30 cellular contexts compared by ENCODE assay signal in the genomic region with DNA sequence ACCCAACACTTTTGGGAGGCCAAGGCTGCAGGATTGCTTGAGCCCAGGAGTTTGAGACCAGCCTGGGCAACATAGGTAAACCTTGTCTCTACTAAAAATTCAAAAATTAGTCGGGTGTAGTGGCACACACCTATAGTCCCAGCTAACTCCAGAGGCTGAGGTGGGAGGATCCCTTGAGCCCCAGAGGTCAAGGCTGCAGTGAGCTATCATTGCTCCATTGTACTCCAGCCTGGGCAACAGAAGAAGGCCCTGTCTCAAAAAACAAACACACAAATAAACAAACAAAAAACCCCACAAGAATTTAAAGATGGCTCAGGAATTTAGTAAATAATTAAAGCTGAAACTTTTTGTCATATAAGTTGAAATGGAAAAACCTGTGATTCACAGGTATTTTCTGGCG. TPM values are rescaled to one million over a fixed set of nuclear protein-coding genes. Genes with fewer than 3 reads are reported as not detected.
"Had no signal": no experiment of that assay in that cellular context is flagged by ENCODE, and none has a peak within 500 bp of the region (broad histone marks: within the 10 kb centered on the region; RNA-seq: fewer than 3 reads in every experiment).

No MANE protein-coding gene starts in this region.

- H3K27ac ChIP-seq: stomach, suprapubic skin, testis, thoracic aorta, thyroid gland, tibial artery, tibial nerve, transverse colon, upper lobe of left lung, upper lobe of right lung, uterus, vagina had no signal

- H3K36me3 ChIP-seq: stomach, suprapubic skin, thoracic aorta, thyroid gland, tibial artery, tibial nerve, transverse colon, upper lobe of left lung, upper lobe of right lung, uterus, vagina had no signal

- H3K4me1 ChIP-seq: uterus had no signal

- FAIRE-seq: urothelium cell line had no signal

- H3K9me3 Mint-ChIP-seq: stimulated activated effector memory CD8-positive, alpha-beta T cell treated with anti-CD3 and anti-CD28 coated beads, Interleukin-12 subunit alpha, Interleukin-12 subunit beta, amount 100 ng/mL, for 72 hours; stimulated activated memory B cell treated with anti-CD40 and anti-IgM and Interleukin-4, amounts not matched to agents 10 μg/mL and 1 μg/mL and 100 μg/mL, for 72 hours; stimulated activated naive B cell treated with anti-CD40 and anti-IgM and Interleukin-4, amounts not matched to agents 10 μg/mL and 1 μg/mL and 100 μg/mL, for 72 hours; stimulated activated naive CD8-positive, alpha-beta T cell treated with anti-CD3 and anti-CD28 coated beads, Interleukin-15, amount 100 ng/mL, for 72 hours; stimulated activated naive CD8-positive, alpha-beta T cell treated with anti-CD3 and anti-CD28 coated beads, Interleukin-15, Interleukin-2, amounts not matched to agents 100 ng/mL and 50 ng/mL, for 24 hours had no signal

- ATAC-seq: stimulated activated effector memory CD8-positive, alpha-beta T cell treated with anti-CD3 and anti-CD28 coated beads, Interleukin-12 subunit alpha, Interleukin-12 subunit beta, amount 100 ng/mL, for 72 hours; stimulated activated memory B cell treated with anti-CD40 and anti-IgM and Interleukin-4, amounts not matched to agents 10 μg/mL and 1 μg/mL and 100 μg/mL, for 72 hours; stimulated activated naive B cell treated with anti-CD40 and anti-IgM and Interleukin-4, amounts not matched to agents 10 μg/mL and 1 μg/mL and 100 μg/mL, for 72 hours; stimulated activated naive CD8-positive, alpha-beta T cell treated with anti-CD3 and anti-CD28 coated beads, Interleukin-15, amount 100 ng/mL, for 72 hours; stimulated activated naive CD8-positive, alpha-beta T cell treated with anti-CD3 and anti-CD28 coated beads, Interleukin-15, Interleukin-2, amounts not matched to agents 100 U/mL and 50 U/mL, for 24 hours; upper lobe of right lung had no signal

- H3K27me3 Mint-ChIP-seq: stimulated activated memory B cell treated with anti-CD40 and anti-IgM and Interleukin-4, amounts not matched to agents 10 μg/mL and 1 μg/mL and 100 μg/mL, for 72 hours; stimulated activated naive B cell treated with anti-CD40 and anti-IgM and Interleukin-4, amounts not matched to agents 10 μg/mL and 1 μg/mL and 100 μg/mL, for 72 hours; stimulated activated naive CD8-positive, alpha-beta T cell treated with anti-CD3 and anti-CD28 coated beads, Interleukin-15, amount 100 ng/mL, for 72 hours; stimulated activated naive CD8-positive, alpha-beta T cell treated with anti-CD3 and anti-CD28 coated beads, Interleukin-15, Interleukin-2, amounts not matched to agents 100 ng/mL and 50 ng/mL, for 24 hours; type B pancreatic cell had no signal

- H3K9me3 ChIP-seq: stomach, suprapubic skin, testis, thoracic aorta, thyroid gland, tibial artery, tibial nerve, transverse colon, upper lobe of left lung, upper lobe of right lung, uterus, vagina had no signal

- DNase-seq: stimulated activated CD4-positive, alpha-beta T cell treated with anti-CD3 and anti-CD28 coated beads, Interleukin-2, amount 100 ng/mL, for 48 hours; stimulated activated CD4-positive, alpha-beta T cell treated with anti-CD3 and anti-CD28 coated beads, Interleukin-4, amount 100 ng/mL, for 1 hour; stimulated activated CD4-positive, alpha-beta T cell treated with anti-CD3 and anti-CD28 coated beads, Interleukin-4, amount 100 ng/mL, for 24 hours; stimulated activated CD4-positive, alpha-beta T cell treated with anti-CD3 and anti-CD28 coated beads, Interleukin-4, amount 100 ng/mL, for 4 hours; stimulated activated CD8-positive, alpha-beta memory T cell treated with anti-CD3 and anti-CD28 coated beads, Interleukin-4, amount 100 ng/mL, for 48 hours; stimulated activated naive B cell treated with anti-CD40 and anti-IgM and Interleukin-4, amounts not matched to agents 10 μg/mL and 1 μg/mL and 100 μg/mL, for 72 hours; stimulated activated naive CD4-positive, alpha-beta T cell; stimulated activated naive CD4-positive, alpha-beta T cell treated with Interleukin-2 at 50 U/mL for 16 hours; stimulated activated naive CD8-positive, alpha-beta T cell treated with anti-CD3 and anti-CD28 coated beads, Interleukin-15, amount 100 ng/mL, for 72 hours; stimulated activated naive CD8-positive, alpha-beta T cell treated with anti-CD3 and anti-CD28 coated beads, Interleukin-15, Interleukin-2, amounts not matched to agents 100 U/mL and 50 U/mL, for 24 hours; stomach; substantia nigra; testis; thyroid gland; transverse colon; trophoblast cell; upper lobe of left lung; uterus had no signal

- H3K36me3 Mint-ChIP-seq: stimulated activated memory B cell treated with anti-CD40 and anti-IgM and Interleukin-4, amounts not matched to agents 10 μg/mL and 1 μg/mL and 100 μg/mL, for 72 hours; type B pancreatic cell had no signal

- H3K27ac Mint-ChIP-seq: stimulated activated effector memory CD8-positive, alpha-beta T cell treated with anti-CD3 and anti-CD28 coated beads, Interleukin-12 subunit alpha, Interleukin-12 subunit beta, amount 100 ng/mL, for 72 hours; stimulated activated memory B cell treated with anti-CD40 and anti-IgM and Interleukin-4, amounts not matched to agents 10 μg/mL and 1 μg/mL and 100 μg/mL, for 72 hours; stimulated activated naive B cell treated with anti-CD40 and anti-IgM and Interleukin-4, amounts not matched to agents 10 μg/mL and 1 μg/mL and 100 μg/mL, for 72 hours; stimulated activated naive CD8-positive, alpha-beta T cell treated with anti-CD3 and anti-CD28 coated beads, Interleukin-15, amount 100 ng/mL, for 72 hours; stimulated activated naive CD8-positive, alpha-beta T cell treated with anti-CD3 and anti-CD28 coated beads, Interleukin-15, Interleukin-2, amounts not matched to agents 100 ng/mL and 50 ng/mL, for 24 hours; type B pancreatic cell had no signal

- H3K27me3 ChIP-seq: stomach, suprapubic skin, testis, thyroid gland, tibial artery, tibial nerve, transverse colon, upper lobe of left lung, upper lobe of right lung, uterus, vagina had no signal

- H3K4me3 ChIP-seq: stomach, suprapubic skin, testis, thoracic aorta, thyroid gland, tibial artery, tibial nerve, transverse colon, upper lobe of left lung, upper lobe of right lung, uterus, vagina had no signal

- H3K4me3 Mint-ChIP-seq: stimulated activated effector memory CD8-positive, alpha-beta T cell treated with anti-CD3 and anti-CD28 coated beads, Interleukin-12 subunit alpha, Interleukin-12 subunit beta, amount 100 ng/mL, for 72 hours; stimulated activated memory B cell treated with anti-CD40 and anti-IgM and Interleukin-4, amounts not matched to agents 10 μg/mL and 1 μg/mL and 100 μg/mL, for 72 hours; stimulated activated naive B cell treated with anti-CD40 and anti-IgM and Interleukin-4, amounts not matched to agents 10 μg/mL and 1 μg/mL and 100 μg/mL, for 72 hours; stimulated activated naive CD8-positive, alpha-beta T cell treated with anti-CD3 and anti-CD28 coated beads, Interleukin-15, amount 100 ng/mL, for 72 hours; stimulated activated naive CD8-positive, alpha-beta T cell treated with anti-CD3 and anti-CD28 coated beads, Interleukin-15, Interleukin-2, amounts not matched to agents 100 ng/mL and 50 ng/mL, for 24 hours; type B pancreatic cell had no signal

RNA-seq across cellular contexts. Expression of gene CHST6, which starts 28.5 kb away (rescaled TPM):
- total RNA-seq: subcutaneous adipose tissue had no signal
